ENCODE assay signal across 9 cellular contexts in genomic region chr22:37167176-37167980, GRCh38. TPM values are rescaled to one million over a fixed set of nuclear protein-coding genes. Genes with fewer than 3 reads are reported as not detected.
DNase-seq lines count a peak whose midpoint lies in the region; ATAC-seq lines count a peak whose summit lies in the region.
"Had no signal": no experiment of that assay in that cellular context is flagged by ENCODE, and none has a peak within 500 bp of the region (broad histone marks: within the 10 kb centered on the region; RNA-seq: fewer than 3 reads in every experiment).

No MANE protein-coding gene starts in this region.

- H3K27me3 ChIP-seq in thymus (ENCODE audit: control insufficient read depth, insufficient read depth): no peaks in the 10 kb centered on the region
- H3K27me3 ChIP-seq: body of pancreas had no signal

- H3K27me3 Mint-ChIP-seq in activated CD4-positive, alpha-beta T cell treated with anti-CD3 and anti-CD28 coated beads, Interleukin-2, amount 10 ng/mL, durations not matched to agents 24 days and 14 days: peaks cover 2% of the 10 kb centered on the region

- H3K9me3 ChIP-seq in thymus (ENCODE audit: control insufficient read depth): peaks cover 1% of the 10 kb centered on the region
- H3K9me3 ChIP-seq: body of pancreas had no signal

- DNase-seq in activated CD4-positive, alpha-beta T cell treated with anti-CD3 and anti-CD28 coated beads, Interleukin-2, amount 10 ng/mL, durations not matched to agents 24 days and 14 days: no peak
- DNase-seq in activated CD4-positive, alpha-beta T cell treated with anti-CD3 and anti-CD28 coated beads for 48 hours: no peak
- peak; percentile 28 for DNase-seq in Right ventricle myocardium superior
- DNase-seq in hippocampal formation (lab: John Stamatoyannopoulos, UW): no peak
- no peak for DNase-seq in activated CD4-positive, alpha-beta T cell treated with anti-CD3 and anti-CD28 coated beads for 4 hours

- H3K27ac ChIP-seq in thymus (ENCODE audit: low read depth): peak overlapping the region; percentile 54
- H3K27ac ChIP-seq: body of pancreas had no signal

- ATAC-seq in Right ventricle myocardium superior (ENCODE audit: poor library complexity): peak; percentile 15

- peak overlapping the region; percentile 69 for H3K4me3 Mint-ChIP-seq in activated CD4-positive, alpha-beta T cell treated with anti-CD3 and anti-CD28 coated beads, Interleukin-2, amount 10 ng/mL, durations not matched to agents 24 days and 14 days
- H3K4me3 Mint-ChIP-seq: GM23338 had no signal

- intact Hi-C loops in activated CD4-positive, alpha-beta T cell treated with anti-CD3 and anti-CD28 coated beads, Interleukin-2, amount 10 ng/mL, durations not matched to agents 24 days and 14 days (cut with micrococcal nuclease): no loop called here
- intact Hi-C loops in Right ventricle myocardium superior (cut with DNase I): loop anchor here (2.0 kb wide), 1 partner anchor 31 kb away; no protein-coding TSS in a partner anchor

- WGBS in thymus: 87% methylated on average over 17 of the region's 17 CpGs

- peaks cover 2% of the 10 kb centered on the region for H3K4me1 ChIP-seq in thymus (ENCODE audit: control insufficient read depth, insufficient read depth, low read length)

- no peaks in the 10 kb centered on the region for H3K36me3 ChIP-seq in thymus (ENCODE audit: control insufficient read depth, insufficient read depth)

- H3K4me3 ChIP-seq in thymus (ENCODE audit: low read length): no peak overlapping the region
- H3K4me3 ChIP-seq: body of pancreas, GM23338 had no signal

- no peaks in the 10 kb centered on the region for H3K36me3 Mint-ChIP-seq in activated CD4-positive, alpha-beta T cell treated with anti-CD3 and anti-CD28 coated beads, Interleukin-2, amount 10 ng/mL, durations not matched to agents 24 days and 14 days (ENCODE audit: low read depth)

- peaks cover 62% of the 10 kb centered on the region for H3K4me1 Mint-ChIP-seq in activated CD4-positive, alpha-beta T cell treated with anti-CD3 and anti-CD28 coated beads, Interleukin-2, amount 10 ng/mL, durations not matched to agents 24 days and 14 days

- H3K9me3 Mint-ChIP-seq in activated CD4-positive, alpha-beta T cell treated with anti-CD3 and anti-CD28 coated beads, Interleukin-2, amount 10 ng/mL, durations not matched to agents 24 days and 14 days: no peaks in the 10 kb centered on the region
- H3K9me3 Mint-ChIP-seq: GM23338 had no signal

- H3K27ac Mint-ChIP-seq in activated CD4-positive, alpha-beta T cell treated with anti-CD3 and anti-CD28 coated beads, Interleukin-2, amount 10 ng/mL, durations not matched to agents 24 days and 14 days: peak overlapping the region; percentile 78
- H3K27ac Mint-ChIP-seq: GM23338 had no signal

RNA-seq across cellular contexts. Expression of gene IL2RB, which starts 17.7 kb away (rescaled TPM):
- total RNA-seq in activated CD4-positive, alpha-beta T cell treated with anti-CD3 and anti-CD28 coated beads, Interleukin-2, amount 10 ng/mL, durations not matched to agents 24 days and 14 days: 288 and 296 TPM in 2 replicates
- total RNA-seq in Right ventricle myocardium superior: 0.75 TPM
- 7.0 TPM for polyA plus RNA-seq in thymus

RNA-seq across cellular contexts. Expression of gene C1QTNF6, which starts 20.7 kb away (rescaled TPM):
- 6.0 and 6.9 TPM in 2 replicates for total RNA-seq in activated CD4-positive, alpha-beta T cell treated with anti-CD3 and anti-CD28 coated beads, Interleukin-2, amount 10 ng/mL, durations not matched to agents 24 days and 14 days
- total RNA-seq in Right ventricle myocardium superior: 1.5 TPM
- polyA plus RNA-seq in thymus: 23.2 TPM

RNA-seq across cellular contexts. Expression of gene SSTR3, which starts 44.9 kb away (rescaled TPM):
- total RNA-seq in activated CD4-positive, alpha-beta T cell treated with anti-CD3 and anti-CD28 coated beads, Interleukin-2, amount 10 ng/mL, durations not matched to agents 24 days and 14 days: 3.5 and 4.0 TPM in 2 replicates
- total RNA-seq in Right ventricle myocardium superior: not detected
- polyA plus RNA-seq in thymus: 3.9 TPM
- polyA plus RNA-seq: GM23338 had no signal

RNA-seq across cellular contexts. Expression of gene TMPRSS6, which starts 57.9 kb away (rescaled TPM):
- 6.8 and 7.1 TPM in 2 replicates for total RNA-seq in activated CD4-positive, alpha-beta T cell treated with anti-CD3 and anti-CD28 coated beads, Interleukin-2, amount 10 ng/mL, durations not matched to agents 24 days and 14 days
- total RNA-seq in Right ventricle myocardium superior: not detected
- 1.8 TPM for polyA plus RNA-seq in thymus
- total RNA-seq: GM23338, omental fat pad had no signal

Comparison
In these comparisons a context has a peak if more than half of its experiments do, and no peak if none do; other contexts are left out.
1. RNA of gene IL2RB, which starts 17.7 kb away (total RNA-seq): 288 to 296 TPM in activated CD4-positive, alpha-beta T cell treated with anti-CD3 and anti-CD28 coated beads, Interleukin-2, amount 10 ng/mL, durations not matched to agents 24 days and 14 days; 0.75 TPM in Right ventricle myocardium superior (single experiment); every median in the first group is over 100 times any median in the second.